ENCODE assay signal across 31 cellular contexts in genomic region chr2:239584986-239585385, GRCh38.
"Had no signal": no experiment of that assay in that cellular context is flagged by ENCODE, and none has a peak within 500 bp of the region (broad histone marks: within the 10 kb centered on the region; RNA-seq: fewer than 3 reads in every experiment).

No MANE protein-coding gene starts in this region.

- H3K4me3 Mint-ChIP-seq: activated CD4-positive, alpha-beta memory T cell treated with anti-CD3 and anti-CD28 coated beads, Interleukin-2, amount 10 ng/mL, durations not matched to agents 7 days and 5 days; activated CD4-positive, alpha-beta T cell treated with anti-CD3 and anti-CD28 coated beads, Interleukin-2, amount 10 ng/mL, durations not matched to agents 7 days and 5 days; activated naive CD8-positive, alpha-beta T cell treated with anti-CD3 and anti-CD28 coated beads, Interleukin-2, amount 50 U/mL, for 24 hours; activated T-cell treated with anti-CD3 and anti-CD28 coated beads, Interleukin-2, amount 50 U/mL, for 4 hours; activated T-helper 17 cell treated with anti-CD3 and anti-CD28 coated beads, Interleukin-2, amount 50 U/mL, for 72 hours; immature natural killer cell; natural killer cell treated with Interleukin-12 subunit alpha and Interleukin-12 subunit beta and Interleukin-15 and Interleukin-18, amount 100 ng/mL, for 72 hours; T-helper 17 cell had no signal

- H3K4me1 ChIP-seq: esophagus muscularis mucosa, foreskin keratinocyte, heart left ventricle, prostate gland had no signal

- H3K36me3 Mint-ChIP-seq: immature natural killer cell; natural killer cell treated with Interleukin-12 subunit alpha and Interleukin-12 subunit beta and Interleukin-15 and Interleukin-18, amount 100 ng/mL, for 72 hours had no signal

- H3K9ac ChIP-seq: SK-N-SH had no signal

- H3K27me3 Mint-ChIP-seq: activated CD4-positive, alpha-beta memory T cell treated with anti-CD3 and anti-CD28 coated beads, Interleukin-2, amount 10 ng/mL, durations not matched to agents 7 days and 5 days; activated CD4-positive, alpha-beta T cell treated with anti-CD3 and anti-CD28 coated beads, Interleukin-2, amount 10 ng/mL, durations not matched to agents 7 days and 5 days; activated T-helper 17 cell treated with anti-CD3 and anti-CD28 coated beads, Interleukin-2, amount 50 U/mL, for 72 hours had no signal

- H3K27me3 ChIP-seq: foreskin keratinocyte, neutrophil, ovary had no signal

- H3K4me2 ChIP-seq: SK-N-SH had no signal

- H3K4me1 Mint-ChIP-seq: activated CD4-positive, alpha-beta memory T cell treated with anti-CD3 and anti-CD28 coated beads, Interleukin-2, amount 10 ng/mL, durations not matched to agents 7 days and 5 days; activated CD4-positive, alpha-beta T cell treated with anti-CD3 and anti-CD28 coated beads, Interleukin-2, amount 10 ng/mL, durations not matched to agents 7 days and 5 days; immature natural killer cell; T-helper 17 cell had no signal

- H3K4me3 ChIP-seq: esophagus muscularis mucosa, heart left ventricle, lung, ovary, prostate gland, tibial nerve had no signal

- H3K27ac Mint-ChIP-seq: activated CD4-positive, alpha-beta memory T cell treated with anti-CD3 and anti-CD28 coated beads, Interleukin-2, amount 10 ng/mL, durations not matched to agents 7 days and 5 days; activated CD4-positive, alpha-beta T cell treated with anti-CD3 and anti-CD28 coated beads, Interleukin-2, amount 10 ng/mL, durations not matched to agents 7 days and 5 days; activated naive CD8-positive, alpha-beta T cell treated with anti-CD3 and anti-CD28 coated beads, Interleukin-2, amount 50 U/mL, for 24 hours; activated T-helper 17 cell treated with anti-CD3 and anti-CD28 coated beads, Interleukin-2, amount 50 U/mL, for 72 hours; immature natural killer cell; natural killer cell treated with Interleukin-12 subunit alpha and Interleukin-12 subunit beta and Interleukin-15 and Interleukin-18, amount 100 ng/mL, for 72 hours; T-helper 17 cell had no signal

- DNase-seq: activated CD4-positive, alpha-beta memory T cell treated with anti-CD3 and anti-CD28 coated beads, Interleukin-2, amount 10 ng/mL, durations not matched to agents 7 days and 5 days; activated CD4-positive, alpha-beta T cell treated with anti-CD3 and anti-CD28 coated beads, Interleukin-2, amount 10 ng/mL, durations not matched to agents 7 days and 5 days; activated CD8-positive, alpha-beta memory T cell treated with anti-CD3 and anti-CD28 coated beads, Interleukin-2, amount 50 U/mL, for 48 hours; activated naive CD4-positive, alpha-beta T cell treated with Interleukin-2 at 50 U/mL for 16 hours; activated naive CD8-positive, alpha-beta T cell treated with anti-CD3 and anti-CD28 coated beads, Interleukin-2, amount 50 U/mL, for 24 hours; activated T-cell treated with anti-CD3 and anti-CD28 coated beads, Interleukin-2, amount 50 U/mL, for 4 hours; amygdala; dermis blood vessel endothelial cell; effector CD4-positive, alpha-beta T cell; foreskin keratinocyte; hypothalamus; immature natural killer cell; mesendoderm; retina; SK-N-SH; stimulated activated naive CD4-positive, alpha-beta T cell treated with Interleukin-2 at 50 U/mL for 16 hours; SW 1271; T-helper 17 cell; T1000; WERI-Rb-1 had no signal

- H3K27ac ChIP-seq: esophagus muscularis mucosa, foreskin keratinocyte, heart left ventricle, neutrophil, ovary, prostate gland, tibial nerve, WERI-Rb-1 had no signal

- H3K9me3 ChIP-seq: esophagus muscularis mucosa, heart left ventricle, neutrophil, ovary, prostate gland, SK-N-SH, tibial nerve had no signal

- H3K36me3 ChIP-seq: esophagus muscularis mucosa, heart left ventricle, neutrophil, ovary, prostate gland, tibial nerve, WERI-Rb-1 had no signal

- H3K9me3 Mint-ChIP-seq: activated CD4-positive, alpha-beta memory T cell treated with anti-CD3 and anti-CD28 coated beads, Interleukin-2, amount 10 ng/mL, durations not matched to agents 7 days and 5 days; activated CD4-positive, alpha-beta T cell treated with anti-CD3 and anti-CD28 coated beads, Interleukin-2, amount 10 ng/mL, durations not matched to agents 7 days and 5 days; activated naive CD8-positive, alpha-beta T cell treated with anti-CD3 and anti-CD28 coated beads, Interleukin-2, amount 50 U/mL, for 24 hours; activated T-cell treated with anti-CD3 and anti-CD28 coated beads, Interleukin-2, amount 50 U/mL, for 4 hours; activated T-helper 17 cell treated with anti-CD3 and anti-CD28 coated beads, Interleukin-2, amount 50 U/mL, for 72 hours; immature natural killer cell; natural killer cell treated with Interleukin-12 subunit alpha and Interleukin-12 subunit beta and Interleukin-15 and Interleukin-18, amount 100 ng/mL, for 72 hours had no signal

- ATAC-seq: activated CD4-positive, CD25-positive, alpha-beta regulatory T cell treated with anti-CD3 and anti-CD28 coated beads, Interleukin-2, amount 50 U/mL, for 24 hours; activated naive CD8-positive, alpha-beta T cell treated with anti-CD3 and anti-CD28 coated beads, Interleukin-2, amount 50 U/mL, for 24 hours; activated T-cell treated with anti-CD3 and anti-CD28 coated beads, Interleukin-2, amount 50 U/mL, for 4 hours; activated T-helper 17 cell treated with anti-CD3 and anti-CD28 coated beads, Interleukin-2, amount 50 U/mL, for 72 hours; foreskin keratinocyte; heart left ventricle; left lobe of liver; natural killer cell treated with Interleukin-12 subunit alpha and Interleukin-12 subunit beta and Interleukin-15 and Interleukin-18, amount 100 ng/mL, for 72 hours; T-helper 17 cell had no signal
